Comparison of ENCODE assay signal across 1 cellular context in the genomic region with DNA sequence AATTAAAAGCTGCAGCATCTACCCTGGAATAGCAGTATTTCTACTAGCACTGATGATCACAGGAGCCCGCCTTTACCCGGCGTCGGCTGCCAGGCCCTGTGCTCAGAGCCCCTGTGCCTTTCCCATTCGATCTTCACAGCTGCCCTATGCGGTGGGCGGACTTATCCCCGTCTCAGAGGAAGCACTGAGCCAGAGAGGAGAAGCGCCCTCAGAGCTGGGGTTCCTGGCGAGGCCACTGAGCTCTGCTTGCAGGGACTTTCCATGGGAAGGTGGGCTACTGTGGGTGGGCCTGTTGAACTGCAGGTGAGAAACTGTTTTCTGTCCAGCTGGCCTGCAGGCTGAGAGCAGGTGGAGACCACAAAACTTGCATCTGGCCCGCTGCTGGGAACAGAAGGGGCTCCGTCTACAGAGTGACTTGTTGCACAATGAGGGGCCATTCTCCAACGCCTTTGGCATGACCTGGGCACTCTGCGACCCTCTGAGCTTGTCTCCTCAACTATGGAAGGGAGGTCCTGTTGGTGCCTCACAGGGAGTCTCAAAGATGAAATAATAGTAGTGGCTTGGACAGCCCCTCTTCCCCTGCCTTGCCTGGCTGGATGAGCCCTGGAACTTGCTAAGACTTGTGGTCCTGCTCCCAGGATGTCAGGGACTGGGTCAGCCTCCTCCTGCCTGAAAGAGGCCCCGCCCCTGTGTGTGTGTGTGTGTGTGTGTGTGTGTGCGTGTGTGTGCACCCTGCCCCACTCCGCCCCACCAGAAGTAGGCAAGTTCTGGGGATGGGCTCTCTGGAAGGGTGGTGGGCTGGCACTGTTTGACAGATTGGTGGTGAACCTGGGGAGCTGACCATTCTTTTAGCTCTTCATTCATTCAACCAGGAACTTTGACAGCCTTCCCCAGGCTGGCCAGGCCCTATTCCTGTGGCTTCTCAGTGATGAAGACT.
TF ChIP-seq lines count a peak whose summit lies in the region.

No MANE protein-coding gene starts in this region.

TF ChIP-seq in IMR-90, 13 proteins besides CTCF, POLR2A, EP300 and RAD21:
- TF ChIP-seq RFX5 (IDR thresholded peaks at IDR 0.05; ENCODE audit: low read depth, low read length) (no peak), SMC3 (IDR thresholded peaks at IDR 0.05; ENCODE audit: low read depth, low read length) (no peak), MXI1 (IDR thresholded peaks at IDR 0.05; ENCODE audit: borderline replicate concordance, low read depth, low read length) (no peak), CEBPB (IDR thresholded peaks at IDR 0.05; ENCODE audit: low read depth, low read length) (0 out of 2 replicates have a peak, but pooled peaks have one; percentile 23), MAZ (IDR thresholded peaks at IDR 0.05; ENCODE audit: borderline replicate concordance, low read depth, low read length) (no peak)
TF ChIP-seq in IMR-90: peak in this region for 1.
